In the genomic region with DNA sequence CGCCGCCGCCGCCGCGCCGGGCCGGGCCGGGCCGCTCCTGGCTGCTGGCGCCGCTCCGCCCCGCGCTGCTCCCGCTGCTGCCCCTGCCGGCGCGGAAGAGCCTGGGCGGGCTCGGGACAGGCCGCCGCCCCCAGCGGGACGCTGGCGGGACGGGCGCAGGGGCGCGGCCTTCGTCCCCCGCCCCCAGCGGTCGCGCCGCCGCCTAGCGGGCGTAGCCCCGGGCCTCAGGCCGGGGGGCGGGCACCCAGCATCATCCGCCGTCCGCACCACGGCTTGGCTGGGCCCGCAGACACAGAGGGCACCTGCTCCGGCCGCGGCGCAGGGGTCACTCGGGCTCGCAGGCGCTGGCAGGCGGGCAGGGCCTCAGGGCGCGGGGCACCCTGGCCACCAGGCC, we compare ENCODE assay signal across 1 cellular context.
TF ChIP-seq lines count a peak whose summit lies in the region.

A gene (minus strand): TSS at position 107 of the 394 bp plus-strand sequence. CDS start 218 bp downstream, outside the sequence.

TF ChIP-seq in HepG2, 621 proteins besides CTCF, POLR2A, EP300 and RAD21 (continued from another document):
- TF ChIP-seq, protein P1, sequence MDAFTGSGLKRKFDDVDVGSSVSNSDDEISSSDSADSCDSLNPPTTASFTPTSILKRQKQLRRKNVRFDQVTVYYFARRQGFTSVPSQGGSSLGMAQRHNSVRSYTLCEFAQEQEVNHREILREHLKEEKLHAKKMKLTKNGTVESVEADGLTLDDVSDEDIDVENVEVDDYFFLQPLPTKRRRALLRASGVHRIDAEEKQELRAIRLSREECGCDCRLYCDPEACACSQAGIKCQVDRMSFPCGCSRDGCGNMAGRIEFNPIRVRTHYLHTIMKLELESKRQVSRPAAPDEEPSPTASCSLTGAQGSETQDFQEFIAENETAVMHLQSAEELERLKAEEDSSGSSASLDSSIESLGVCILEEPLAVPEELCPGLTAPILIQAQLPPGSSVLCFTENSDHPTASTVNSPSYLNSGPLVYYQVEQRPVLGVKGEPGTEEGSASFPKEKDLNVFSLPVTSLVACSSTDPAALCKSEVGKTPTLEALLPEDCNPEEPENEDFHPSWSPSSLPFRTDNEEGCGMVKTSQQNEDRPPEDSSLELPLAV (CRISPR knock-in tag; conservative IDR thresholded peaks at IDR 0.05; ENCODE audit: low read depth): no peak
- TF ChIP-seq TBX3 (IDR thresholded peaks at IDR 0.05; ENCODE audit: borderline replicate concordance): no peak
- TF ChIP-seq CEBPB (IDR thresholded peaks at IDR 0.05; ENCODE audit: borderline replicate concordance, low read depth, low read length): no peak
- no peak for TF ChIP-seq CHCHD3 (CRISPR knock-in tag; IDR thresholded peaks at IDR 0.05)
- TF ChIP-seq, protein P2, sequence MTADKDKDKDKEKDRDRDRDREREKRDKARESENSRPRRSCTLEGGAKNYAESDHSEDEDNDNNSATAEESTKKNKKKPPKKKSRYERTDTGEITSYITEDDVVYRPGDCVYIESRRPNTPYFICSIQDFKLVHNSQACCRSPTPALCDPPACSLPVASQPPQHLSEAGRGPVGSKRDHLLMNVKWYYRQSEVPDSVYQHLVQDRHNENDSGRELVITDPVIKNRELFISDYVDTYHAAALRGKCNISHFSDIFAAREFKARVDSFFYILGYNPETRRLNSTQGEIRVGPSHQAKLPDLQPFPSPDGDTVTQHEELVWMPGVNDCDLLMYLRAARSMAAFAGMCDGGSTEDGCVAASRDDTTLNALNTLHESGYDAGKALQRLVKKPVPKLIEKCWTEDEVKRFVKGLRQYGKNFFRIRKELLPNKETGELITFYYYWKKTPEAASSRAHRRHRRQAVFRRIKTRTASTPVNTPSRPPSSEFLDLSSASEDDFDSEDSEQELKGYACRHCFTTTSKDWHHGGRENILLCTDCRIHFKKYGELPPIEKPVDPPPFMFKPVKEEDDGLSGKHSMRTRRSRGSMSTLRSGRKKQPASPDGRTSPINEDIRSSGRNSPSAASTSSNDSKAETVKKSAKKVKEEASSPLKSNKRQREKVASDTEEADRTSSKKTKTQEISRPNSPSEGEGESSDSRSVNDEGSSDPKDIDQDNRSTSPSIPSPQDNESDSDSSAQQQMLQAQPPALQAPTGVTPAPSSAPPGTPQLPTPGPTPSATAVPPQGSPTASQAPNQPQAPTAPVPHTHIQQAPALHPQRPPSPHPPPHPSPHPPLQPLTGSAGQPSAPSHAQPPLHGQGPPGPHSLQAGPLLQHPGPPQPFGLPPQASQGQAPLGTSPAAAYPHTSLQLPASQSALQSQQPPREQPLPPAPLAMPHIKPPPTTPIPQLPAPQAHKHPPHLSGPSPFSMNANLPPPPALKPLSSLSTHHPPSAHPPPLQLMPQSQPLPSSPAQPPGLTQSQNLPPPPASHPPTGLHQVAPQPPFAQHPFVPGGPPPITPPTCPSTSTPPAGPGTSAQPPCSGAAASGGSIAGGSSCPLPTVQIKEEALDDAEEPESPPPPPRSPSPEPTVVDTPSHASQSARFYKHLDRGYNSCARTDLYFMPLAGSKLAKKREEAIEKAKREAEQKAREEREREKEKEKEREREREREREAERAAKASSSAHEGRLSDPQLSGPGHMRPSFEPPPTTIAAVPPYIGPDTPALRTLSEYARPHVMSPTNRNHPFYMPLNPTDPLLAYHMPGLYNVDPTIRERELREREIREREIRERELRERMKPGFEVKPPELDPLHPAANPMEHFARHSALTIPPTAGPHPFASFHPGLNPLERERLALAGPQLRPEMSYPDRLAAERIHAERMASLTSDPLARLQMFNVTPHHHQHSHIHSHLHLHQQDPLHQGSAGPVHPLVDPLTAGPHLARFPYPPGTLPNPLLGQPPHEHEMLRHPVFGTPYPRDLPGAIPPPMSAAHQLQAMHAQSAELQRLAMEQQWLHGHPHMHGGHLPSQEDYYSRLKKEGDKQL (CRISPR knock-in tag; IDR thresholded peaks at IDR 0.05; ENCODE audit: low read depth): no peak
- TF ChIP-seq ZFX (CRISPR knock-in tag; IDR thresholded peaks at IDR 0.05; ENCODE audit: low read depth): peak; percentile 71; the same call in 1 of the 2 replicates
- TF ChIP-seq ATF1 (CRISPR knock-in tag; IDR thresholded peaks at IDR 0.05): no peak
- TF ChIP-seq, protein P3, sequence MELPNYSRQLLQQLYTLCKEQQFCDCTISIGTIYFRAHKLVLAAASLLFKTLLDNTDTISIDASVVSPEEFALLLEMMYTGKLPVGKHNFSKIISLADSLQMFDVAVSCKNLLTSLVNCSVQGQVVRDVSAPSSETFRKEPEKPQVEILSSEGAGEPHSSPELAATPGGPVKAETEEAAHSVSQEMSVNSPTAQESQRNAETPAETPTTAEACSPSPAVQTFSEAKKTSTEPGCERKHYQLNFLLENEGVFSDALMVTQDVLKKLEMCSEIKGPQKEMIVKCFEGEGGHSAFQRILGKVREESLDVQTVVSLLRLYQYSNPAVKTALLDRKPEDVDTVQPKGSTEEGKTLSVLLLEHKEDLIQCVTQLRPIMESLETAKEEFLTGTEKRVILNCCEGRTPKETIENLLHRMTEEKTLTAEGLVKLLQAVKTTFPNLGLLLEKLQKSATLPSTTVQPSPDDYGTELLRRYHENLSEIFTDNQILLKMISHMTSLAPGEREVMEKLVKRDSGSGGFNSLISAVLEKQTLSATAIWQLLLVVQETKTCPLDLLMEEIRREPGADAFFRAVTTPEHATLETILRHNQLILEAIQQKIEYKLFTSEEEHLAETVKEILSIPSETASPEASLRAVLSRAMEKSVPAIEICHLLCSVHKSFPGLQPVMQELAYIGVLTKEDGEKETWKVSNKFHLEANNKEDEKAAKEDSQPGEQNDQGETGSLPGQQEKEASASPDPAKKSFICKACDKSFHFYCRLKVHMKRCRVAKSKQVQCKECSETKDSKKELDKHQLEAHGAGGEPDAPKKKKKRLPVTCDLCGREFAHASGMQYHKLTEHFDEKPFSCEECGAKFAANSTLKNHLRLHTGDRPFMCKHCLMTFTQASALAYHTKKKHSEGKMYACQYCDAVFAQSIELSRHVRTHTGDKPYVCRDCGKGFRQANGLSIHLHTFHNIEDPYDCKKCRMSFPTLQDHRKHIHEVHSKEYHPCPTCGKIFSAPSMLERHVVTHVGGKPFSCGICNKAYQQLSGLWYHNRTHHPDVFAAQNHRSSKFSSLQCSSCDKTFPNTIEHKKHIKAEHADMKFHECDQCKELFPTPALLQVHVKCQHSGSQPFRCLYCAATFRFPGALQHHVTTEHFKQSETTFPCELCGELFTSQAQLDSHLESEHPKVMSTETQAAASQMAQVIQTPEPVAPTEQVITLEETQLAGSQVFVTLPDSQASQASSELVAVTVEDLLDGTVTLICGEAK (IDR thresholded peaks at IDR 0.05): no peak
- TF ChIP-seq, protein P3 (CRISPR knock-in tag; IDR thresholded peaks at IDR 0.05): no peak
- TF ChIP-seq, protein P4, sequence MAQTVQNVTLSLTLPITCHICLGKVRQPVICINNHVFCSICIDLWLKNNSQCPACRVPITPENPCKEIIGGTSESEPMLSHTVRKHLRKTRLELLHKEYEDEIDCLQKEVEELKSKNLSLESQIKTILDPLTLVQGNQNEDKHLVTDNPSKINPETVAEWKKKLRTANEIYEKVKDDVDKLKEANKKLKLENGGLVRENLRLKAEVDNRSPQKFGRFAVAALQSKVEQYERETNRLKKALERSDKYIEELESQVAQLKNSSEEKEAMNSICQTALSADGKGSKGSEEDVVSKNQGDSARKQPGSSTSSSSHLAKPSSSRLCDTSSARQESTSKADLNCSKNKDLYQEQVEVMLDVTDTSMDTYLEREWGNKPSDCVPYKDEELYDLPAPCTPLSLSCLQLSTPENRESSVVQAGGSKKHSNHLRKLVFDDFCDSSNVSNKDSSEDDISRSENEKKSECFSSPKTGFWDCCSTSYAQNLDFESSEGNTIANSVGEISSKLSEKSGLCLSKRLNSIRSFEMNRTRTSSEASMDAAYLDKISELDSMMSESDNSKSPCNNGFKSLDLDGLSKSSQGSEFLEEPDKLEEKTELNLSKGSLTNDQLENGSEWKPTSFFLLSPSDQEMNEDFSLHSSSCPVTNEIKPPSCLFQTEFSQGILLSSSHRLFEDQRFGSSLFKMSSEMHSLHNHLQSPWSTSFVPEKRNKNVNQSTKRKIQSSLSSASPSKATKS (CRISPR knock-in tag; IDR thresholded peaks at IDR 0.05): no peak
- 0 out of 2 replicates have a peak, but pooled peaks have one; percentile 44 for TF ChIP-seq ZBTB38 (CRISPR knock-in tag; IDR thresholded peaks at IDR 0.05)
- no peak for TF ChIP-seq ZNF546 (CRISPR knock-in tag; conservative IDR thresholded peaks at IDR 0.05)
- TF ChIP-seq ZNF230 (CRISPR knock-in tag; IDR thresholded peaks at IDR 0.05): no peak
- no peak for TF ChIP-seq PITX1 (CRISPR knock-in tag; IDR thresholded peaks at IDR 0.05)
- TF ChIP-seq ATF7 (IDR thresholded peaks at IDR 0.05): no peak
- TF ChIP-seq ATF7 (CRISPR knock-in tag; IDR thresholded peaks at IDR 0.05): no peak
- TF ChIP-seq TOPORS (CRISPR knock-in tag; IDR thresholded peaks at IDR 0.05): no peak; the same call in 1 of the 2 replicates
- TF ChIP-seq, protein P5, sequence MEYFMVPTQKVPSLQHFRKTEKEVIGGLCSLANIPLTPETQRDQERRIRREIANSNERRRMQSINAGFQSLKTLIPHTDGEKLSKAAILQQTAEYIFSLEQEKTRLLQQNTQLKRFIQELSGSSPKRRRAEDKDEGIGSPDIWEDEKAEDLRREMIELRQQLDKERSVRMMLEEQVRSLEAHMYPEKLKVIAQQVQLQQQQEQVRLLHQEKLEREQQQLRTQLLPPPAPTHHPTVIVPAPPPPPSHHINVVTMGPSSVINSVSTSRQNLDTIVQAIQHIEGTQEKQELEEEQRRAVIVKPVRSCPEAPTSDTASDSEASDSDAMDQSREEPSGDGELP (IDR thresholded peaks at IDR 0.05; ENCODE audit: borderline replicate concordance, low read depth): no peak
- TF ChIP-seq, protein P6, sequence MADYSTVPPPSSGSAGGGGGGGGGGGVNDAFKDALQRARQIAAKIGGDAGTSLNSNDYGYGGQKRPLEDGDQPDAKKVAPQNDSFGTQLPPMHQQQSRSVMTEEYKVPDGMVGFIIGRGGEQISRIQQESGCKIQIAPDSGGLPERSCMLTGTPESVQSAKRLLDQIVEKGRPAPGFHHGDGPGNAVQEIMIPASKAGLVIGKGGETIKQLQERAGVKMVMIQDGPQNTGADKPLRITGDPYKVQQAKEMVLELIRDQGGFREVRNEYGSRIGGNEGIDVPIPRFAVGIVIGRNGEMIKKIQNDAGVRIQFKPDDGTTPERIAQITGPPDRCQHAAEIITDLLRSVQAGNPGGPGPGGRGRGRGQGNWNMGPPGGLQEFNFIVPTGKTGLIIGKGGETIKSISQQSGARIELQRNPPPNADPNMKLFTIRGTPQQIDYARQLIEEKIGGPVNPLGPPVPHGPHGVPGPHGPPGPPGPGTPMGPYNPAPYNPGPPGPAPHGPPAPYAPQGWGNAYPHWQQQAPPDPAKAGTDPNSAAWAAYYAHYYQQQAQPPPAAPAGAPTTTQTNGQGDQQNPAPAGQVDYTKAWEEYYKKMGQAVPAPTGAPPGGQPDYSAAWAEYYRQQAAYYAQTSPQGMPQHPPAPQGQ (CRISPR knock-in tag; IDR thresholded peaks at IDR 0.05; ENCODE audit: borderline replicate concordance): no peak
- TF ChIP-seq HCFC1 (IDR thresholded peaks at IDR 0.05; ENCODE audit: low read depth, low read length): no peak
